1 cellular context compared by ENCODE assay signal in the genomic region with DNA sequence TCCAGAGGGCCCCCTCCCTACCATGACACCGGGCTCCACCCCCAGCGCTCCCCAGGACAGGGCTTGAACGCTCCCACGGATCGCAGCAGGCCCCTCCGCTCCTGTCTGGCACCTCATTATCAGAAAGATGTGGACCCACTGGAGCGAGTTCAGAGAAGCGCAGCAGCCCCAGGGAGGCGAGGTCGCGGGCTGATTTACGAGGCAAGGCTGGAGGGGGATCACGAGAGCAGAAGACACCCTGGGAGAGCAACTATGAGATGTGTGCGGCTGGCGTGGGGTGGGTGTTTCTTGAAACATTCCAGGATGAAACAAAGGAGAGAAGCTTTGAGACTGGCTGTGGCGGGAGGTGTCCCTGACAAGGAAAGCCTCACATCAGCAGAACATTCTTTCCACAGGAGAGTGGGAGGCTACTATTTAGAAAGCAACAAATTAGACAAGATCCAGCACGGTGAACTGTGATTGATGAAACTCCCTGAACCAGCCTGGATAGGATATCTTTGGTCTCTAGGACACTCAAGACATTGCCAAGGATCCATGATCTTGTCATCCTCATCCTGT.
TF ChIP-seq lines count a peak whose summit lies in the region.

No MANE protein-coding gene starts in this region.

TF ChIP-seq in HEK293, 187 proteins besides CTCF, POLR2A, EP300 and RAD21 (continued from another document):
- TF ChIP-seq, protein P1, sequence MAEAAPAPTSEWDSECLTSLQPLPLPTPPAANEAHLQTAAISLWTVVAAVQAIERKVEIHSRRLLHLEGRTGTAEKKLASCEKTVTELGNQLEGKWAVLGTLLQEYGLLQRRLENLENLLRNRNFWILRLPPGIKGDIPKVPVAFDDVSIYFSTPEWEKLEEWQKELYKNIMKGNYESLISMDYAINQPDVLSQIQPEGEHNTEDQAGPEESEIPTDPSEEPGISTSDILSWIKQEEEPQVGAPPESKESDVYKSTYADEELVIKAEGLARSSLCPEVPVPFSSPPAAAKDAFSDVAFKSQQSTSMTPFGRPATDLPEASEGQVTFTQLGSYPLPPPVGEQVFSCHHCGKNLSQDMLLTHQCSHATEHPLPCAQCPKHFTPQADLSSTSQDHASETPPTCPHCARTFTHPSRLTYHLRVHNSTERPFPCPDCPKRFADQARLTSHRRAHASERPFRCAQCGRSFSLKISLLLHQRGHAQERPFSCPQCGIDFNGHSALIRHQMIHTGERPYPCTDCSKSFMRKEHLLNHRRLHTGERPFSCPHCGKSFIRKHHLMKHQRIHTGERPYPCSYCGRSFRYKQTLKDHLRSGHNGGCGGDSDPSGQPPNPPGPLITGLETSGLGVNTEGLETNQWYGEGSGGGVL (tag by site-specific recombination; IDR thresholded peaks at IDR 0.05) = no peak
- TF ChIP-seq ZNF558 (tag by site-specific recombination; IDR thresholded peaks at IDR 0.05) = no peak
- TF ChIP-seq ZNF596 (tag by site-specific recombination; IDR thresholded peaks at IDR 0.05) = no peak
- TF ChIP-seq SCRT2 (tag by site-specific recombination; IDR thresholded peaks at IDR 0.05) = no peak
- TF ChIP-seq, protein P2, sequence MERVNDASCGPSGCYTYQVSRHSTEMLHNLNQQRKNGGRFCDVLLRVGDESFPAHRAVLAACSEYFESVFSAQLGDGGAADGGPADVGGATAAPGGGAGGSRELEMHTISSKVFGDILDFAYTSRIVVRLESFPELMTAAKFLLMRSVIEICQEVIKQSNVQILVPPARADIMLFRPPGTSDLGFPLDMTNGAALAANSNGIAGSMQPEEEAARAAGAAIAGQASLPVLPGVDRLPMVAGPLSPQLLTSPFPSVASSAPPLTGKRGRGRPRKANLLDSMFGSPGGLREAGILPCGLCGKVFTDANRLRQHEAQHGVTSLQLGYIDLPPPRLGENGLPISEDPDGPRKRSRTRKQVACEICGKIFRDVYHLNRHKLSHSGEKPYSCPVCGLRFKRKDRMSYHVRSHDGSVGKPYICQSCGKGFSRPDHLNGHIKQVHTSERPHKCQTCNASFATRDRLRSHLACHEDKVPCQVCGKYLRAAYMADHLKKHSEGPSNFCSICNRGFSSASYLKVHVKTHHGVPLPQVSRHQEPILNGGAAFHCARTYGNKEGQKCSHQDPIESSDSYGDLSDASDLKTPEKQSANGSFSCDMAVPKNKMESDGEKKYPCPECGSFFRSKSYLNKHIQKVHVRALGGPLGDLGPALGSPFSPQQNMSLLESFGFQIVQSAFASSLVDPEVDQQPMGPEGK (tag by site-specific recombination; IDR thresholded peaks at IDR 0.05) = no peak
- TF ChIP-seq SCRT1 (tag by site-specific recombination; IDR thresholded peaks at IDR 0.05; ENCODE audit: borderline replicate concordance) = no peak
- peak; percentile 26; the same call in 1 of the 2 replicates for TF ChIP-seq ZBTB17 (tag by site-specific recombination; IDR thresholded peaks at IDR 0.05)
- TF ChIP-seq ZNF518A (tag by site-specific recombination; conservative IDR thresholded peaks at IDR 0.05; ENCODE audit: low read depth) = no peak
- TF ChIP-seq, protein P3, sequence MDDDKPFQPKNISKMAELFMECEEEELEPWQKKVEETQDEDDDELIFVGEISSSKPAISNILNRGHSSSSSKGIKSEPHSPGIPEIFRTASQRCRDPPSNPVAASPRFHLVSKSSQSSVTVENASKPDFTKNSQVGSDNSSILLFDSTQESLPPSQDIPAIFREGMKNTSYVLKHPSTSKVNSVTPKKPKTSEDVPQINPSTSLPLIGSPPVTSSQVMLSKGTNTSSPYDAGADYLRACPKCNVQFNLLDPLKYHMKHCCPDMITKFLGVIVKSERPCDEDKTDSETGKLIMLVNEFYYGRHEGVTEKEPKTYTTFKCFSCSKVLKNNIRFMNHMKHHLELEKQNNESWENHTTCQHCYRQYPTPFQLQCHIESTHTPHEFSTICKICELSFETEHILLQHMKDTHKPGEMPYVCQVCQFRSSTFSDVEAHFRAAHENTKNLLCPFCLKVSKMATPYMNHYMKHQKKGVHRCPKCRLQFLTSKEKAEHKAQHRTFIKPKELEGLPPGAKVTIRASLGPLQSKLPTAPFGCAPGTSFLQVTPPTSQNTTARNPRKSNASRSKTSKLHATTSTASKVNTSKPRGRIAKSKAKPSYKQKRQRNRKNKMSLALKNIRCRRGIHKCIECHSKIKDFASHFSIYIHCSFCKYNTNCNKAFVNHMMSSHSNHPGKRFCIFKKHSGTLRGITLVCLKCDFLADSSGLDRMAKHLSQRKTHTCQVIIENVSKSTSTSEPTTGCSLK (tag by site-specific recombination; IDR thresholded peaks at IDR 0.05) = no peak
- no peak for TF ChIP-seq ZNF423 (tag by site-specific recombination; IDR thresholded peaks at IDR 0.05)
- TF ChIP-seq ZSCAN23 (tag by site-specific recombination; IDR thresholded peaks at IDR 0.05) = no peak
- TF ChIP-seq ZIC2 (tag by site-specific recombination; IDR thresholded peaks at IDR 0.05) = peak; percentile 84
- TF ChIP-seq, protein P4, sequence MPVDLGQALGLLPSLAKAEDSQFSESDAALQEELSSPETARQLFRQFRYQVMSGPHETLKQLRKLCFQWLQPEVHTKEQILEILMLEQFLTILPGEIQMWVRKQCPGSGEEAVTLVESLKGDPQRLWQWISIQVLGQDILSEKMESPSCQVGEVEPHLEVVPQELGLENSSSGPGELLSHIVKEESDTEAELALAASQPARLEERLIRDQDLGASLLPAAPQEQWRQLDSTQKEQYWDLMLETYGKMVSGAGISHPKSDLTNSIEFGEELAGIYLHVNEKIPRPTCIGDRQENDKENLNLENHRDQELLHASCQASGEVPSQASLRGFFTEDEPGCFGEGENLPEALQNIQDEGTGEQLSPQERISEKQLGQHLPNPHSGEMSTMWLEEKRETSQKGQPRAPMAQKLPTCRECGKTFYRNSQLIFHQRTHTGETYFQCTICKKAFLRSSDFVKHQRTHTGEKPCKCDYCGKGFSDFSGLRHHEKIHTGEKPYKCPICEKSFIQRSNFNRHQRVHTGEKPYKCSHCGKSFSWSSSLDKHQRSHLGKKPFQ (tag by site-specific recombination; IDR thresholded peaks at IDR 0.05) = no peak
- no peak for TF ChIP-seq ZNF362 (tag by site-specific recombination; IDR thresholded peaks at IDR 0.05)
- no peak for TF ChIP-seq ZNF571 (tag by site-specific recombination; IDR thresholded peaks at IDR 0.05)
- no peak for TF ChIP-seq ZNF416 (tag by site-specific recombination; IDR thresholded peaks at IDR 0.05)
- no peak for TF ChIP-seq ZNF350 (tag by site-specific recombination; IDR thresholded peaks at IDR 0.05)
TF ChIP-seq in HEK293: peak in this region for 3.
